In the genomic region with DNA sequence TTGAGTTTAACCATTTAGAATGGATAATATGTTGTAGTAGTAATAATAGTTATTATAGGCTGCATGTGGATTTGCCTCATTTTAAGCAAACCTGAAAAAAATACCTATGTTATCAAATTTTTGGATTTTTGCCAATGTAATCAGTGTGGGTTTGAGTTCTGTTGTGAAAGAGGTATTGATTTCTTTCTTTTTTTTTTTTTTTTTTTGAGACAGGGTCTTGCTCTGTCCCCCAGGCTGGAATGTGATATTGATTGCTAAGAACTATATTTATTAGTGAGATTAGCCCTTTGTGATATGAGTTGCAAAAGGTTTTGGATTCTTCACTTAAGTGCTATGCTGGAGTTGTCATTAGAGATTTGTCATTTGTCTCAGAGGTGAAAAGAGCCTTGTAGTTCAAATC, we compare ENCODE assay signal across 26 cellular contexts.
"Had no signal": no experiment of that assay in that cellular context is flagged by ENCODE, and none has a peak within 500 bp of the region (broad histone marks: within the 10 kb centered on the region; RNA-seq: fewer than 3 reads in every experiment).

No MANE protein-coding gene starts in this region.

- H3K9me3 ChIP-seq: thoracic aorta had no signal

- H3K36me3 ChIP-seq: thoracic aorta, WERI-Rb-1 had no signal

- H3K4me3 ChIP-seq: dorsolateral prefrontal cortex, hepatocyte, skin epidermis, thoracic aorta had no signal

- H3K27ac ChIP-seq: hepatocyte, skin epidermis, thoracic aorta, WERI-Rb-1 had no signal

- DNase-seq: activated CD4-positive, alpha-beta memory T cell treated with anti-CD3 and anti-CD28 coated beads, Interleukin-2, amount 10 ng/mL, durations not matched to agents 7 days and 5 days; activated CD4-positive, alpha-beta T cell treated with anti-CD3 and anti-CD28 coated beads, Interleukin-2, amount 10 ng/mL, durations not matched to agents 24 days and 14 days; activated CD8-positive, alpha-beta memory T cell treated with anti-CD3 and anti-CD28 coated beads, Interleukin-2, amount 50 U/mL, for 48 hours; activated gamma-delta T cell treated with Interleukin-2 at 50 U/mL for 16 hours; activated naive CD4-positive, alpha-beta T cell treated with anti-CD3 and anti-CD28 coated beads, Interleukin-2, amount 50 U/mL, for 16 hours; activated T-cell treated with anti-CD3 and anti-CD28 coated beads, Interleukin-2, amount 50 U/mL, for 24 hours; amniotic stem cell; dorsolateral prefrontal cortex; effector memory CD4-positive, alpha-beta T cell; islet precursor cell; mammary epithelial cell; stimulated activated CD4-positive, alpha-beta T cell treated with anti-CD3 and anti-CD28 coated beads, Interleukin-12 subunit alpha, Interleukin-12 subunit beta, amount 100 ng/mL, for 4 hours; stimulated activated CD4-positive, alpha-beta T cell treated with anti-CD3 and anti-CD28 coated beads, Interleukin-4, amount 100 ng/mL, for 1 hour; T-helper 17 cell; T1000; trophoblast cell; WERI-Rb-1 had no signal

- FAIRE-seq: astrocyte, colon, frontal cortex, urothelium cell line had no signal

- H3K4me2 ChIP-seq: hepatocyte had no signal

- H3K27me3 ChIP-seq: dorsolateral prefrontal cortex, hepatocyte had no signal

- ATAC-seq: activated CD4-positive, CD25-positive, alpha-beta regulatory T cell treated with anti-CD3 and anti-CD28 coated beads, Interleukin-2, amount 50 U/mL, for 24 hours; sciatic nerve; T-helper 17 cell had no signal

- H2AFZ ChIP-seq: hepatocyte had no signal
